ENCODE assay signal across 19 cellular contexts in the genomic region with DNA sequence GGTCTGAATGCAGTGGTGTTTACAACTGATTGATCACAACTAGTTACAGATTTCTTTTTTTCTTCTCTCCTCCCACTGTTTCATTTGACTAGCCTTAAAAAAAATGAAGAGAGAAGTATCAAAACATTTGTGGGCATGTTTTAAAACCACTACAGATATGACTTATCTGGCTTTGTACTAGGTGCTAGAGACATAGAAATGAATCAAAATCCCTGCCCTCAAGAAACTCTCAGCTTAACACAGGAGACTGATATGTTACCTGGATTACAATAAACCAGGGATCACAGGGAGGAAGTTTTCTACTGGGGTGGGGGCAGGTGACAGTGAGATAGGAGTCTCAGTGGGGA. TPM values are rescaled to one million over a fixed set of nuclear protein-coding genes. Genes with fewer than 3 reads are reported as not detected.
DNase-seq lines count a peak whose midpoint lies in the region; ATAC-seq lines count a peak whose summit lies in the region.
"Had no signal": no experiment of that assay in that cellular context is flagged by ENCODE, and none has a peak within 500 bp of the region (broad histone marks: within the 10 kb centered on the region; RNA-seq: fewer than 3 reads in every experiment).

No MANE protein-coding gene starts in this region.

- H3K27me3 Mint-ChIP-seq in activated T-cell treated with anti-CD3 and anti-CD28 coated beads, Interleukin-2, amount 50 U/mL, for 72 hours (ENCODE audit: low read depth) = peaks cover 27% of the 10 kb centered on the region
- no peaks in the 10 kb centered on the region for H3K27me3 Mint-ChIP-seq in IgD-negative memory B cell
- H3K27me3 Mint-ChIP-seq in activated naive CD8-positive, alpha-beta T cell treated with anti-CD3 and anti-CD28 coated beads, Interleukin-2, amount 10 ng/mL, durations not matched to agents 7 days and 5 days = peaks cover 33% of the 10 kb centered on the region

- no peaks in the 10 kb centered on the region for H3K9me3 Mint-ChIP-seq in activated T-cell treated with anti-CD3 and anti-CD28 coated beads, Interleukin-2, amount 50 U/mL, for 72 hours
- H3K9me3 Mint-ChIP-seq in IgD-negative memory B cell = no peaks in the 10 kb centered on the region
- H3K9me3 Mint-ChIP-seq in activated naive CD8-positive, alpha-beta T cell treated with anti-CD3 and anti-CD28 coated beads, Interleukin-2, amount 10 ng/mL, durations not matched to agents 7 days and 5 days = no peaks in the 10 kb centered on the region
- H3K9me3 Mint-ChIP-seq: CD4-positive, alpha-beta memory T cell; nephron had no signal

- H3K36me3 Mint-ChIP-seq in activated T-cell treated with anti-CD3 and anti-CD28 coated beads, Interleukin-2, amount 50 U/mL, for 72 hours (ENCODE audit: insufficient read depth in 2 of 2) = peaks cover 3 to 6% of the 10 kb centered on the region in 2 donors
- no peaks in the 10 kb centered on the region for H3K36me3 Mint-ChIP-seq in IgD-negative memory B cell
- H3K36me3 Mint-ChIP-seq in activated naive CD8-positive, alpha-beta T cell treated with anti-CD3 and anti-CD28 coated beads, Interleukin-2, amount 10 ng/mL, durations not matched to agents 7 days and 5 days = no peaks in the 10 kb centered on the region
- H3K36me3 Mint-ChIP-seq: CD4-positive, alpha-beta memory T cell had no signal

- no peak for DNase-seq in activated T-cell treated with anti-CD3 and anti-CD28 coated beads, Interleukin-2, amount 50 U/mL, for 72 hours
- DNase-seq in activated T-cell treated with anti-CD3 and anti-CD28 coated beads, Interleukin-2, amount 50 U/mL, for 48 hours = no peak
- DNase-seq in activated naive CD8-positive, alpha-beta T cell treated with anti-CD3 and anti-CD28 coated beads, Interleukin-2, amount 10 ng/mL, durations not matched to agents 7 days and 5 days = no peak
- DNase-seq in stimulated activated naive CD8-positive, alpha-beta T cell treated with anti-CD3 and anti-CD28 coated beads, Interleukin-15, Interleukin-2, amounts not matched to agents 100 U/mL and 50 U/mL, for 24 hours = no peak
- DNase-seq in GM03348 (ENCODE audit: low spot score) (no peak), SIG-M5 treated with dmso at 0.1 percent for 504 hours (lab: John Stamatoyannopoulos, UW; ENCODE audit: unreplicated experiment) (no peak), NCI-H2107 (lab: John Stamatoyannopoulos, UW) (no peak)
- DNase-seq: activated CD8-positive, alpha-beta memory T cell treated with anti-CD3 and anti-CD28 coated beads, Interleukin-2, amount 50 U/mL, for 4 hours; kidney; NCI-H1092 treated with DMSO at 0.1 percent for 48 hours; NCI-H1930; NCI-H2227 treated with DMSO at 0.1 percent for 48 hours; NCI-H774; SW 1271 had no signal

- POLR2A ChIA-PET in activated naive CD8-positive, alpha-beta T cell treated with anti-CD3 and anti-CD28 coated beads, Interleukin-2, amount 10 ng/mL, durations not matched to agents 7 days and 5 days (lab: Charles Lee) = interaction anchor here (0.5 kb wide), 1 partner anchor 843 kb away, joined by 3 read pairs; no protein-coding TSS in a partner anchor

- H3K4me1 Mint-ChIP-seq in activated T-cell treated with anti-CD3 and anti-CD28 coated beads, Interleukin-2, amount 50 U/mL, for 72 hours (ENCODE audit: low read depth) = peaks cover 23% of the 10 kb centered on the region
- H3K4me1 Mint-ChIP-seq in IgD-negative memory B cell = peaks cover 3 to 11% (median 8%) of the 10 kb centered on the region in 3 donors
- peaks cover 17% of the 10 kb centered on the region for H3K4me1 Mint-ChIP-seq in activated naive CD8-positive, alpha-beta T cell treated with anti-CD3 and anti-CD28 coated beads, Interleukin-2, amount 10 ng/mL, durations not matched to agents 7 days and 5 days

- peak overlapping the region; percentile 56 to 59 for H3K4me3 Mint-ChIP-seq in activated T-cell treated with anti-CD3 and anti-CD28 coated beads, Interleukin-2, amount 50 U/mL, for 72 hours
- peak overlapping the region in 1 of 4 donors; percentile 77 for H3K4me3 Mint-ChIP-seq in IgD-negative memory B cell
- no peak overlapping the region for H3K4me3 Mint-ChIP-seq in activated naive CD8-positive, alpha-beta T cell treated with anti-CD3 and anti-CD28 coated beads, Interleukin-2, amount 10 ng/mL, durations not matched to agents 7 days and 5 days
- H3K4me3 Mint-ChIP-seq: nephron had no signal

- ATAC-seq in activated T-cell treated with anti-CD3 and anti-CD28 coated beads, Interleukin-2, amount 50 U/mL, for 72 hours (replicated peaks in 1 of 2) = peak; percentile 82 to 83
- peak; percentile 21 for ATAC-seq in activated naive CD8-positive, alpha-beta T cell treated with anti-CD3 and anti-CD28 coated beads, Interleukin-2, amount 10 ng/mL, durations not matched to agents 7 days and 5 days (ENCODE audit: low read depth)
- peak; percentile 57 for ATAC-seq in stimulated activated naive CD8-positive, alpha-beta T cell treated with anti-CD3 and anti-CD28 coated beads, Interleukin-15, Interleukin-2, amounts not matched to agents 100 U/mL and 50 U/mL, for 24 hours
- ATAC-seq: body of pancreas, HepG2 had no signal

- no peak overlapping the region for H3K27ac Mint-ChIP-seq in activated T-cell treated with anti-CD3 and anti-CD28 coated beads, Interleukin-2, amount 50 U/mL, for 72 hours
- H3K27ac Mint-ChIP-seq in IgD-negative memory B cell = peak overlapping the region in 2 of 3 donors; percentile 27 to 83
- H3K27ac Mint-ChIP-seq in activated naive CD8-positive, alpha-beta T cell treated with anti-CD3 and anti-CD28 coated beads, Interleukin-2, amount 10 ng/mL, durations not matched to agents 7 days and 5 days = no peak overlapping the region

RNA-seq across cellular contexts. Expression of gene CTR9, which starts 25.2 kb away (rescaled TPM):
- total RNA-seq in activated T-cell treated with anti-CD3 and anti-CD28 coated beads, Interleukin-2, amount 50 U/mL, for 72 hours = 10 to 100 TPM; 33.1 to 41.0 TPM
- 49.3 TPM for polyA plus RNA-seq in IgD-negative memory B cell
- total RNA-seq in activated naive CD8-positive, alpha-beta T cell treated with anti-CD3 and anti-CD28 coated beads, Interleukin-2, amount 10 ng/mL, durations not matched to agents 7 days and 5 days = 10 to 100 TPM; 45.3 to 47.6 TPM

RNA-seq across cellular contexts. Expression of gene IRAG1, which starts 32.3 kb away (rescaled TPM):
- total RNA-seq in activated T-cell treated with anti-CD3 and anti-CD28 coated beads, Interleukin-2, amount 50 U/mL, for 72 hours = under 1 TPM in 1 of 2 donors, not detected in 1; 0.09 TPM
- polyA plus RNA-seq in IgD-negative memory B cell = 0.18 TPM
- total RNA-seq in activated naive CD8-positive, alpha-beta T cell treated with anti-CD3 and anti-CD28 coated beads, Interleukin-2, amount 10 ng/mL, durations not matched to agents 7 days and 5 days = not detected
- total RNA-seq: CD4-positive, alpha-beta memory T cell had no signal
- polyA plus RNA-seq: CD4-positive, alpha-beta memory T cell had no signal

Comparison
In these comparisons a context has a peak if more than half of its experiments do, and no peak if none do; other contexts are left out.
1. ATAC-seq: peak in every context shown above with its lines; median percentile 82 in activated T-cell treated with anti-CD3 and anti-CD28 coated beads, Interleukin-2, amount 50 U/mL, for 72 hours; 57 in stimulated activated naive CD8-positive, alpha-beta T cell treated with anti-CD3 and anti-CD28 coated beads, Interleukin-15, Interleukin-2, amounts not matched to agents 100 U/mL and 50 U/mL, for 24 hours; 21 in activated naive CD8-positive, alpha-beta T cell treated with anti-CD3 and anti-CD28 coated beads, Interleukin-2, amount 10 ng/mL, durations not matched to agents 7 days and 5 days.
2. H3K27ac Mint-ChIP-seq: peak in IgD-negative memory B cell (2 of 3); none in activated T-cell treated with anti-CD3 and anti-CD28 coated beads, Interleukin-2, amount 50 U/mL, for 72 hours (single experiment) and activated naive CD8-positive, alpha-beta T cell treated with anti-CD3 and anti-CD28 coated beads, Interleukin-2, amount 10 ng/mL, durations not matched to agents 7 days and 5 days (single experiment).